In genomic region chr2:174686430-174686829, GRCh38 we compare ENCODE assay signal across 15 cellular contexts.
A peak's percentile ranks its signal among the peaks of the same experiment; 100 is the strongest.
DNase-seq lines count a peak whose midpoint lies in the region; ATAC-seq lines count a peak whose summit lies in the region.
"Had no signal": no experiment of that assay in that cellular context is flagged by ENCODE, and none has a peak within 500 bp of the region (broad histone marks: within the 10 kb centered on the region; RNA-seq: fewer than 3 reads in every experiment).

No MANE protein-coding gene starts in this region.

- intact Hi-C loops in activated naive CD4-positive, alpha-beta T cell treated with anti-CD3 and anti-CD28 coated beads for 36 hours (cut with micrococcal nuclease), result loop anchor here (5.0 kb wide), 1 partner anchor 289 kb away; the partner anchor contains the start of gene SCRN3
- intact Hi-C loops in activated CD4-positive, alpha-beta T cell treated with anti-CD3 and anti-CD28 coated beads for 36 hours (cut with DNase I, micrococcal nuclease), result no loop called here

- DNase-seq in activated naive CD4-positive, alpha-beta T cell treated with anti-CD3 and anti-CD28 coated beads for 36 hours, result peak; percentile 22
- no peak for DNase-seq in activated naive CD4-positive, alpha-beta T cell treated with anti-CD3 and anti-CD28 coated beads, Interleukin-2, amount 50 U/mL, for 16 hours
- DNase-seq in T-cell (no peak), kidney tubule cell (ENCODE audit: low spot score) (peak; percentile 6), DMS53 (lab: John Stamatoyannopoulos, UW) (no peak)
- DNase-seq in stimulated activated effector memory CD8-positive, alpha-beta T cell treated with anti-CD3 and anti-CD28 coated beads, Interleukin-12 subunit alpha, Interleukin-12 subunit beta, amount 100 ng/mL, for 72 hours (ENCODE audit: low spot score in 2 of 2), result no peak
- DNase-seq in activated CD4-positive, alpha-beta T cell treated with anti-CD3 and anti-CD28 coated beads for 36 hours, result no peak
- DNase-seq: C1 segment of cervical spinal cord; CD4-positive, alpha-beta T cell; DMS79 treated with DMSO at 0.1 percent for 48 hours; GDM1; GOT3; IMR-90 had no signal

- ATAC-seq in T-cell (replicated peaks in 1 of 4) (no peak), HG03432 (IDR thresholded peaks at IDR 0.05; ENCODE audit: unreplicated experiment) (no peak)
- peak; percentile 49 for ATAC-seq in stimulated activated effector memory CD8-positive, alpha-beta T cell treated with anti-CD3 and anti-CD28 coated beads, Interleukin-12 subunit alpha, Interleukin-12 subunit beta, amount 100 ng/mL, for 72 hours
- no peak for ATAC-seq in activated CD4-positive, alpha-beta T cell treated with anti-CD3 and anti-CD28 coated beads for 36 hours

- H3K9me3 Mint-ChIP-seq in activated naive CD4-positive, alpha-beta T cell treated with anti-CD3 and anti-CD28 coated beads for 36 hours, result no peaks in the 10 kb centered on the region
- no peaks in the 10 kb centered on the region for H3K9me3 Mint-ChIP-seq in T-cell
- H3K9me3 Mint-ChIP-seq in stimulated activated effector memory CD8-positive, alpha-beta T cell treated with anti-CD3 and anti-CD28 coated beads, Interleukin-12 subunit alpha, Interleukin-12 subunit beta, amount 100 ng/mL, for 72 hours, result no peaks in the 10 kb centered on the region
- no peaks in the 10 kb centered on the region for H3K9me3 Mint-ChIP-seq in activated CD4-positive, alpha-beta T cell treated with anti-CD3 and anti-CD28 coated beads for 36 hours (ENCODE audit: low read depth)
- H3K9me3 Mint-ChIP-seq: CD4-positive, alpha-beta T cell had no signal

- CTCF ChIA-PET in activated naive CD4-positive, alpha-beta T cell treated with anti-CD3 and anti-CD28 coated beads for 36 hours (lab: Charles Lee), result interaction anchor here (0.7 to 8.8 kb wide), 16 partner anchors 13 to 224 kb away, joined by 3 to 139 read pairs (median 8); partner anchors contain the start of gene WIPF1
- CTCF ChIA-PET in T-cell (lab: Charles Lee), result interaction anchor here (0.5 to 6.1 kb wide), 34 partner anchors 9 to 1716 kb away, joined by 3 to 73 read pairs (median 5); no protein-coding TSS in a partner anchor
- CTCF ChIA-PET in activated CD4-positive, alpha-beta T cell treated with anti-CD3 and anti-CD28 coated beads for 36 hours (lab: Charles Lee), result interaction anchor here (1.0 to 8.8 kb wide), 21 partner anchors 7 to 319 kb away, joined by 3 to 172 read pairs (median 7); partner anchors contain the start of genes CHN1 and WIPF1

- H3K27ac Mint-ChIP-seq in activated naive CD4-positive, alpha-beta T cell treated with anti-CD3 and anti-CD28 coated beads for 36 hours, result no peak overlapping the region
- peak overlapping the region; percentile 3 to 76 for H3K27ac Mint-ChIP-seq in T-cell
- no peak overlapping the region for H3K27ac Mint-ChIP-seq in stimulated activated effector memory CD8-positive, alpha-beta T cell treated with anti-CD3 and anti-CD28 coated beads, Interleukin-12 subunit alpha, Interleukin-12 subunit beta, amount 100 ng/mL, for 72 hours
- no peak overlapping the region for H3K27ac Mint-ChIP-seq in activated CD4-positive, alpha-beta T cell treated with anti-CD3 and anti-CD28 coated beads for 36 hours
- H3K27ac Mint-ChIP-seq: B cell; CD4-positive, alpha-beta T cell had no signal

- POLR2A ChIA-PET in T-cell (lab: Charles Lee), result interaction anchor here (0.5 to 1.3 kb wide), 6 partner anchors 9 to 304 kb away, joined by 3 to 4 read pairs (median 3); no protein-coding TSS in a partner anchor
- POLR2A ChIA-PET in activated CD4-positive, alpha-beta T cell treated with anti-CD3 and anti-CD28 coated beads for 36 hours (lab: Charles Lee), result no interaction called here

- H3K27me3 Mint-ChIP-seq in activated naive CD4-positive, alpha-beta T cell treated with anti-CD3 and anti-CD28 coated beads for 36 hours (ENCODE audit: low read depth), result no peaks in the 10 kb centered on the region
- no peaks in the 10 kb centered on the region for H3K27me3 Mint-ChIP-seq in T-cell
- no peaks in the 10 kb centered on the region for H3K27me3 Mint-ChIP-seq in activated CD4-positive, alpha-beta T cell treated with anti-CD3 and anti-CD28 coated beads for 36 hours
- H3K27me3 Mint-ChIP-seq: CD4-positive, alpha-beta T cell had no signal

- peaks cover 26% of the 10 kb centered on the region for H3K4me1 Mint-ChIP-seq in activated naive CD4-positive, alpha-beta T cell treated with anti-CD3 and anti-CD28 coated beads for 36 hours (ENCODE audit: low read depth)
- H3K4me1 Mint-ChIP-seq in T-cell, result peaks cover 28 to 33% (median 28%) of the 10 kb centered on the region in 3 donors
- peaks cover 41% of the 10 kb centered on the region for H3K4me1 Mint-ChIP-seq in stimulated activated effector memory CD8-positive, alpha-beta T cell treated with anti-CD3 and anti-CD28 coated beads, Interleukin-12 subunit alpha, Interleukin-12 subunit beta, amount 100 ng/mL, for 72 hours
- peaks cover 23% of the 10 kb centered on the region for H3K4me1 Mint-ChIP-seq in activated CD4-positive, alpha-beta T cell treated with anti-CD3 and anti-CD28 coated beads for 36 hours

- H3K36me3 Mint-ChIP-seq in activated naive CD4-positive, alpha-beta T cell treated with anti-CD3 and anti-CD28 coated beads for 36 hours (ENCODE audit: low read depth), result no peaks in the 10 kb centered on the region
- no peaks in the 10 kb centered on the region for H3K36me3 Mint-ChIP-seq in T-cell
- H3K36me3 Mint-ChIP-seq in stimulated activated effector memory CD8-positive, alpha-beta T cell treated with anti-CD3 and anti-CD28 coated beads, Interleukin-12 subunit alpha, Interleukin-12 subunit beta, amount 100 ng/mL, for 72 hours, result peaks cover 6% of the 10 kb centered on the region
- H3K36me3 Mint-ChIP-seq in activated CD4-positive, alpha-beta T cell treated with anti-CD3 and anti-CD28 coated beads for 36 hours (ENCODE audit: low read depth), result no peaks in the 10 kb centered on the region

- H3K4me3 Mint-ChIP-seq in activated naive CD4-positive, alpha-beta T cell treated with anti-CD3 and anti-CD28 coated beads for 36 hours, result no peak overlapping the region
- H3K4me3 Mint-ChIP-seq in T-cell, result no peak overlapping the region
- H3K4me3 Mint-ChIP-seq in stimulated activated effector memory CD8-positive, alpha-beta T cell treated with anti-CD3 and anti-CD28 coated beads, Interleukin-12 subunit alpha, Interleukin-12 subunit beta, amount 100 ng/mL, for 72 hours, result no peak overlapping the region
- H3K4me3 Mint-ChIP-seq in activated CD4-positive, alpha-beta T cell treated with anti-CD3 and anti-CD28 coated beads for 36 hours, result no peak overlapping the region
- H3K4me3 Mint-ChIP-seq: B cell; CD4-positive, alpha-beta T cell had no signal

Comparison
In these comparisons a context has a peak if more than half of its experiments do, and no peak if none do; other contexts are left out.
1. DNase-seq: peak in activated naive CD4-positive, alpha-beta T cell treated with anti-CD3 and anti-CD28 coated beads for 36 hours (single experiment) and kidney tubule cell (single experiment); none in activated naive CD4-positive, alpha-beta T cell treated with anti-CD3 and anti-CD28 coated beads, Interleukin-2, amount 50 U/mL, for 16 hours (single experiment), T-cell (0 of 34), stimulated activated effector memory CD8-positive, alpha-beta T cell treated with anti-CD3 and anti-CD28 coated beads, Interleukin-12 subunit alpha, Interleukin-12 subunit beta, amount 100 ng/mL, for 72 hours (0 of 2), DMS53 (single experiment) and activated CD4-positive, alpha-beta T cell treated with anti-CD3 and anti-CD28 coated beads for 36 hours (single experiment).
2. H3K27ac Mint-ChIP-seq: peak in T-cell (2 of 2); none in activated naive CD4-positive, alpha-beta T cell treated with anti-CD3 and anti-CD28 coated beads for 36 hours (single experiment), stimulated activated effector memory CD8-positive, alpha-beta T cell treated with anti-CD3 and anti-CD28 coated beads, Interleukin-12 subunit alpha, Interleukin-12 subunit beta, amount 100 ng/mL, for 72 hours (single experiment) and activated CD4-positive, alpha-beta T cell treated with anti-CD3 and anti-CD28 coated beads for 36 hours (single experiment).